8 cellular contexts compared by ENCODE assay signal in the genomic region with DNA sequence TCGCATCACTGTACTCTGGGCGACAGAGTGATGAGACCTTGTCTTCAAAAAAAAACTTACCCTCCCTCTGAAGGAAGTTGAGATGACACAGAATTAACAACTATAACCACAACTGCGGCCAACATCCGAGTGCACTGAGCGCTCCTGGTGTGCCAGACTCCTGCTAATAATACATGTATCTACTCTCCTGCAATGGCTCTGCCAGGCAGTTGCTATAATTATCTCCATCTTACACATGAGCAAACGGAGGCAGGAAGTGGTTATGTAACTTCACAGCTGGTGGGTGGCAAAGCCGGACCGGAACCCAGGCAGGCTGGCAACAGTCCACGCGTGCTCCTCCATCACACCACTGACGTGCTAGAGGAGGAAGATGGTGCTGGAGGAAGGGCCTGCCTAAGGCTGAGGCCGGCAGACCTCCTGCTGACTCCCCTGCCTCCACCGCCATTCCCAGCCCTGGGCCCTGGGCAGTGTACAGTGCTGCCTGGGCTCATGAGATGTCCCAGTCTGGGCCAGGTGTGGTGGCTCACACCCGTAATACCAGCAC. TPM values are rescaled to one million over a fixed set of nuclear protein-coding genes. Genes with fewer than 3 reads are reported as not detected.
DNase-seq lines count a peak whose midpoint lies in the region; ATAC-seq, FAIRE-seq and TF ChIP-seq lines count a peak whose summit lies in the region.

No MANE protein-coding gene starts in this region.

- 43 to 46% methylated on average over 14 of the region's 14 CpGs for WGBS in aorta, 2 donors

- peak; percentile 95 for FAIRE-seq in GM12891 (lab: Jason Lieb, UNC)

- intact Hi-C loops in sciatic nerve (cut with DNase I) (no loop called here), aorta (cut with DNase I) (no loop called here)

- no peaks in the 10 kb centered on the region for H3K36me3 ChIP-seq in aorta (ENCODE audit: control insufficient read depth in 1 of 2, insufficient read depth in 2 of 2, low read length in 1 of 2)

- TF ChIP-seq CTCF in fibroblast of villous mesenchyme (IDR thresholded peaks at IDR 0.05; ENCODE audit: insufficient read depth, low read depth, low read length) = no peak

- TF ChIP-seq POLR2A in GM12891 (IDR thresholded peaks at IDR 0.05; ENCODE audit: low read depth, low read length) = no peak

- ATAC-seq in HG03159 (IDR thresholded peaks at IDR 0.05; ENCODE audit: unreplicated experiment) (peak; percentile 73), sciatic nerve (peak; percentile 88), aorta (ENCODE audit: low FRiP score) (peak; percentile 86), HG03571 (IDR thresholded peaks at IDR 0.05; ENCODE audit: unreplicated experiment) (no peak)

- H3K4me3 ChIP-seq in fibroblast of villous mesenchyme (ENCODE audit: low read depth, low read length) = no peak overlapping the region
- H3K4me3 ChIP-seq in aorta (ENCODE audit: low read length in 2 of 2) = no peak overlapping the region

- DNase-seq in GM12891 (ENCODE audit: insufficient read length, low spot score) = no peak
- DNase-seq in activated T-helper 1 cell treated with Interleukin-2 at 50 U/mL for 16 hours (ENCODE audit: low read depth) = peak; percentile 68
- peak; percentile 68 for DNase-seq in fibroblast of villous mesenchyme (ENCODE audit: low read depth)
- peak; percentile 83 for DNase-seq in sciatic nerve (ENCODE audit: low spot score)
- DNase-seq in aorta = peak; percentile 90 to 95

- H3K4me1 ChIP-seq in aorta (ENCODE audit: control insufficient read depth in 1 of 2, insufficient read depth in 2 of 2, low read length in 2 of 2) = no peaks in the 10 kb centered on the region

- H3K9me3 ChIP-seq in aorta (ENCODE audit: control insufficient read depth, low read length) = no peaks in the 10 kb centered on the region

- no peaks in the 10 kb centered on the region for H3K27me3 ChIP-seq in aorta (ENCODE audit: control insufficient read depth in 1 of 2, insufficient read depth in 2 of 2, low read length in 1 of 2)

- H3K27ac ChIP-seq in aorta (ENCODE audit: low read depth in 1 of 2, low read length in 2 of 2) = peak overlapping the region in 1 of 2 donors; percentile 55

TF ChIP-seq in GM12891, 5 proteins besides CTCF, POLR2A, EP300 and RAD21:
- TF ChIP-seq POU2F2 (IDR thresholded peaks at IDR 0.05; ENCODE audit: low read depth, low read length) (no peak), PAX5 (IDR thresholded peaks at IDR 0.05; ENCODE audit: insufficient read depth, low read length, severe bottlenecking) (no peak), SPI1 (IDR thresholded peaks at IDR 0.05; ENCODE audit: low read depth, low read length) (0 out of 2 replicates have a peak, but pooled peaks have one; percentile 28)

TF ChIP-seq in PFSK-1, 5 proteins besides CTCF, POLR2A, EP300 and RAD21:
- TF ChIP-seq FOXP2 (optimal IDR thresholded peaks at IDR 0.05; ENCODE audit: borderline replicate concordance, extremely low read depth, extremely low read length, insufficient read depth) (peak; percentile 53), SIN3A (IDR thresholded peaks at IDR 0.05; ENCODE audit: borderline replicate concordance, insufficient read depth, low read length) (no peak), REST (IDR thresholded peaks at IDR 0.05; ENCODE audit: insufficient read depth in 1 of 2, low read depth in 2 of 2, low read length in 2 of 2) (no peak; a peak in 1 of 4 replicates), TAF1 (IDR thresholded peaks at IDR 0.05; ENCODE audit: borderline replicate concordance, insufficient read depth, low read length) (no peak), POLR2AphosphoS5 (IDR thresholded peaks at IDR 0.05; ENCODE audit: low read depth, low read length) (no peak)

RNA-seq across cellular contexts. Expression of gene XRCC1, which starts 12.6 kb away (rescaled TPM):
- polyA plus RNA-seq in GM12891 (2012; ENCODE audit: low read depth, missing spikeins) = 27.6 TPM
- 35.7 TPM for polyA plus RNA-seq in PFSK-1 (2012; ENCODE audit: insufficient read length, low read depth)
- total RNA-seq in fibroblast of villous mesenchyme (22.9 and 28.9 TPM in 2 replicates), sciatic nerve (24.8 TPM), aorta (10 to 100 TPM; 22.3 to 30.2 TPM)
- polyA plus RNA-seq in aorta = 10 to 100 TPM; 12.1 to 27.2 TPM

RNA-seq across cellular contexts. Expression of gene PINLYP, which starts 12.8 kb away (rescaled TPM):
- 12.7 TPM for polyA plus RNA-seq in GM12891 (2012; ENCODE audit: low read depth, missing spikeins)
- polyA plus RNA-seq in PFSK-1 (2012; ENCODE audit: insufficient read length, low read depth) = 0.63 TPM
- total RNA-seq in fibroblast of villous mesenchyme = 3.5 TPM in 2 replicates
- total RNA-seq in sciatic nerve = 8.0 TPM
- total RNA-seq in aorta = 10 to 100 TPM in 1 of 2 donors, 1 to 10 TPM in 1; 8.2 to 10.1 TPM
- 10 to 100 TPM; 20.8 to 22.9 TPM for polyA plus RNA-seq in aorta

RNA-seq across cellular contexts. Expression of gene ZNF575, which starts 29.8 kb away (rescaled TPM):
- 1.8 TPM for polyA plus RNA-seq in GM12891 (2012; ENCODE audit: low read depth, missing spikeins)
- polyA plus RNA-seq in PFSK-1 (2012; ENCODE audit: insufficient read length, low read depth) = 1.2 TPM
- under 0.01 and 0.64 TPM in 2 replicates for total RNA-seq in fibroblast of villous mesenchyme
- 5.3 TPM for total RNA-seq in sciatic nerve
- total RNA-seq in aorta = 1 to 10 TPM; 1.7 to 4.6 TPM
- 1 to 10 TPM in 1 of 2 donors, under 1 TPM in 1; 0.63 to 1.6 TPM for polyA plus RNA-seq in aorta

RNA-seq across cellular contexts. Expression of gene IRGQ, which starts 33.2 kb away (rescaled TPM):
- 2.5 TPM for polyA plus RNA-seq in GM12891 (2012; ENCODE audit: low read depth, missing spikeins)
- polyA plus RNA-seq in PFSK-1 (2012; ENCODE audit: insufficient read length, low read depth) = 3.6 TPM
- total RNA-seq in fibroblast of villous mesenchyme (27.7 and 35.4 TPM in 2 replicates), sciatic nerve (22.2 TPM), aorta (10 to 100 TPM; 20.3 to 25.5 TPM)
- polyA plus RNA-seq in aorta = 1 to 10 TPM; 4.3 to 7.2 TPM

RNA-seq across cellular contexts. Expression of gene ZNF576, which starts 33.6 kb away (rescaled TPM):
- 6.5 TPM for polyA plus RNA-seq in GM12891 (2012; ENCODE audit: low read depth, missing spikeins)
- 28.1 TPM for polyA plus RNA-seq in PFSK-1 (2012; ENCODE audit: insufficient read length, low read depth)
- total RNA-seq in fibroblast of villous mesenchyme (9.0 and 9.9 TPM in 2 replicates), sciatic nerve (14.3 TPM), aorta (10 to 100 TPM; 12.0 to 14.5 TPM)
- polyA plus RNA-seq in aorta = 10 to 100 TPM; 11.4 to 15.7 TPM
